In the genomic region with DNA sequence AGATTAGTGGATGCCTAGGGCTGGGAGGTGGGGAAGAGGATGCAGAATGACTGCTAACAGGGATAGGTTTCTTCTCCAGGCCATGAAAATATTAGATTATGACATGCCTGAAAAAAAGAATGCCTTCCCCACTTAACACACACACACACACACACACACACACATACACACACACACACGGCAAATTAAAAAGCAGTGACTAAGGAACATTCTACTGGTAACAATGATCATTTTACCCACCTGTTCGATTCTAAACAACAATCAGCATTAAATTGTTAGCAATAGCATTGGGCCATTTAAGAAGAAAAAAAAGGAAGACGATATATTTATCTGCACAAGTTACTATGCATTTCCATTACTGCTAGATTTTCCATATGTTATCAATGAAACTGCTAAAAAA, we compare ENCODE assay signal across 6 cellular contexts.
"Had no signal": no experiment of that assay in that cellular context is flagged by ENCODE, and none has a peak within 500 bp of the region (broad histone marks: within the 10 kb centered on the region; RNA-seq: fewer than 3 reads in every experiment).

No MANE protein-coding gene starts in this region.

- H3K27ac ChIP-seq: HL-60 had no signal

- FAIRE-seq: HepG2, HTR-8/SVneo, K562 had no signal

- H3K4me3 ChIP-seq: K562 had no signal

- ATAC-seq: HepG2, K562 had no signal

- DNase-seq: IMR-90, KBM-7 had no signal
